Comparison of ENCODE assay signal across 17 cellular contexts in the genomic region with DNA sequence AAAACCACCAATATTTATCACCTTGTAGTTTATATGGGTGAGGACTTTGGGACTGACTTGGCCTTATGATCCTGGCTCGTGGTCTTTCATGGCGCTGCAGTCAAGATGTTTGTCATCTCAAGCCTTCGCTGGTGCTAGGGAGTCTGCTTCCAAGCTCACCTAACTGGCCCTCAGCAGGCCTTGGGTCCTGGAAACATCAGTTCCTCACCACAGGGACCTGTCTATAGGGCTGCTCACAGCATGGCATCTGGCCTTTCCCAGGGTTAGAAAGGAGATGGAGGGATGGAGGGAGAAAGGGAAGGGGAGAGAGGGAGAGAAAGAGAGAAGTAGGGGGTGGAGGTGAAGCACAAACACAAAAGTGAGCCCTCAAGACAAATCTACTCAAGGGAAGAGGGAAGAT. TPM values are rescaled to one million over a fixed set of nuclear protein-coding genes. Genes with fewer than 3 reads are reported as not detected.
A peak's percentile ranks its signal among the peaks of the same experiment; 100 is the strongest.
DNase-seq lines count a peak whose midpoint lies in the region; ATAC-seq and TF ChIP-seq lines count a peak whose summit lies in the region.
"Had no signal": no experiment of that assay in that cellular context is flagged by ENCODE, and none has a peak within 500 bp of the region (broad histone marks: within the 10 kb centered on the region; RNA-seq: fewer than 3 reads in every experiment).

No MANE protein-coding gene starts in this region.

- no peak for ATAC-seq in activated naive CD8-positive, alpha-beta T cell treated with anti-CD3 and anti-CD28 coated beads, Interleukin-2, amount 50 U/mL, for 24 hours
- no peak for ATAC-seq in HG03097 (IDR thresholded peaks at IDR 0.05; ENCODE audit: low FRiP score, unreplicated experiment)
- no peak for ATAC-seq in GM21367 (IDR thresholded peaks at IDR 0.05; ENCODE audit: unreplicated experiment)
- ATAC-seq: left ventricle myocardium superior, WTC11 had no signal

- H3K9me3 Mint-ChIP-seq in activated CD4-positive, alpha-beta T cell treated with anti-CD3 and anti-CD28 coated beads, Interleukin-2, amount 10 ng/mL, durations not matched to agents 7 days and 5 days = no peaks in the 10 kb centered on the region
- no peaks in the 10 kb centered on the region for H3K9me3 Mint-ChIP-seq in activated naive CD8-positive, alpha-beta T cell treated with anti-CD3 and anti-CD28 coated beads, Interleukin-2, amount 50 U/mL, for 24 hours
- H3K9me3 Mint-ChIP-seq: WTC11 had no signal

- no peak for TF ChIP-seq POLR2A in spleen (IDR thresholded peaks at IDR 0.05)

- H3K27me3 Mint-ChIP-seq in activated CD4-positive, alpha-beta T cell treated with anti-CD3 and anti-CD28 coated beads, Interleukin-2, amount 10 ng/mL, durations not matched to agents 7 days and 5 days = no peaks in the 10 kb centered on the region
- no peaks in the 10 kb centered on the region for H3K27me3 Mint-ChIP-seq in activated naive CD8-positive, alpha-beta T cell treated with anti-CD3 and anti-CD28 coated beads, Interleukin-2, amount 50 U/mL, for 24 hours

- no peak overlapping the region for H2AFZ ChIP-seq in KMS-11 (ENCODE audit: low read depth)
- H2AFZ ChIP-seq: parathyroid adenoma had no signal

- H3K4me1 Mint-ChIP-seq in activated CD4-positive, alpha-beta T cell treated with anti-CD3 and anti-CD28 coated beads, Interleukin-2, amount 10 ng/mL, durations not matched to agents 7 days and 5 days = peaks cover 88% of the 10 kb centered on the region
- peaks cover 89% of the 10 kb centered on the region for H3K4me1 Mint-ChIP-seq in activated naive CD8-positive, alpha-beta T cell treated with anti-CD3 and anti-CD28 coated beads, Interleukin-2, amount 50 U/mL, for 24 hours

- intact Hi-C loops in spleen (cut with DNase I; ENCODE audit: low total_unique reads) = no loop called here

- H3K27me3 ChIP-seq in KMS-11 (ENCODE audit: insufficient read depth, low read depth) = no peaks in the 10 kb centered on the region
- no peaks in the 10 kb centered on the region for H3K27me3 ChIP-seq in spleen (replicated peaks in 1 of 7)
- H3K27me3 ChIP-seq: upper lobe of right lung had no signal

- no peaks in the 10 kb centered on the region for H3K79me2 ChIP-seq in KMS-11 (ENCODE audit: insufficient read depth, low read depth)
- H3K79me2 ChIP-seq: parathyroid adenoma had no signal

- DNase-seq in activated CD4-positive, alpha-beta T cell treated with anti-CD3 and anti-CD28 coated beads, Interleukin-2, amount 10 ng/mL, durations not matched to agents 7 days and 5 days = no peak
- no peak for DNase-seq in activated CD4-positive, alpha-beta T cell treated with anti-CD3 and anti-CD28 coated beads, Interleukin-2, amount 50 U/mL, for 4 hours
- no peak for DNase-seq in activated naive CD8-positive, alpha-beta T cell treated with anti-CD3 and anti-CD28 coated beads, Interleukin-2, amount 50 U/mL, for 24 hours
- no peak for DNase-seq in spleen
- no peak for DNase-seq in cortex of kidney (lab: John Stamatoyannopoulos, UW)
- DNase-seq: COR-L47, left ventricle myocardium superior, NCI-H1417 treated with DMSO at 0.1 percent for 48 hours, NCI-H2171, NCI-H774, upper lobe of right lung had no signal

- WGBS in spleen, 5 donors = 91 to 96% (median 95%) methylated on average over 3 of the region's 3 CpGs

- peak overlapping the region; percentile 74; the same call in 1 of the 2 replicates for H3K9ac ChIP-seq in KMS-11
- H3K9ac ChIP-seq: parathyroid adenoma had no signal

- H3K36me3 Mint-ChIP-seq in activated CD4-positive, alpha-beta T cell treated with anti-CD3 and anti-CD28 coated beads, Interleukin-2, amount 10 ng/mL, durations not matched to agents 7 days and 5 days (ENCODE audit: low read depth) = peaks cover 45% of the 10 kb centered on the region
- H3K36me3 Mint-ChIP-seq in activated naive CD8-positive, alpha-beta T cell treated with anti-CD3 and anti-CD28 coated beads, Interleukin-2, amount 50 U/mL, for 24 hours (ENCODE audit: low read depth) = peaks cover 10% of the 10 kb centered on the region
- H3K36me3 Mint-ChIP-seq: WTC11 had no signal

- peak overlapping the region; percentile 91 for H3K4me2 ChIP-seq in KMS-11

- no peaks in the 10 kb centered on the region for H3K36me3 ChIP-seq in KMS-11 (ENCODE audit: insufficient read depth)
- peaks cover 0 to 10% (median 0%) of the 10 kb centered on the region in 6 donors for H3K36me3 ChIP-seq in spleen
- H3K36me3 ChIP-seq: upper lobe of right lung had no signal

- H3K4me3 ChIP-seq in KMS-11 (IDR thresholded peaks at IDR 0.05; ENCODE audit: insufficient read depth, low read depth, low read length) = no peak overlapping the region
- H3K4me3 ChIP-seq in spleen = no peak overlapping the region
- H3K4me3 ChIP-seq: coronary artery, upper lobe of right lung had no signal

- H4K20me1 ChIP-seq in KMS-11 (ENCODE audit: insufficient read depth) = no peaks in the 10 kb centered on the region

- H3K9me3 ChIP-seq in spleen = no peaks in the 10 kb centered on the region
- H3K9me3 ChIP-seq: upper lobe of right lung had no signal

- peak overlapping the region; percentile 17 for H3K4me3 Mint-ChIP-seq in activated CD4-positive, alpha-beta T cell treated with anti-CD3 and anti-CD28 coated beads, Interleukin-2, amount 10 ng/mL, durations not matched to agents 7 days and 5 days
- H3K4me3 Mint-ChIP-seq in activated naive CD8-positive, alpha-beta T cell treated with anti-CD3 and anti-CD28 coated beads, Interleukin-2, amount 50 U/mL, for 24 hours = no peak overlapping the region
- H3K4me3 Mint-ChIP-seq: WTC11 had no signal

- H3K4me1 ChIP-seq in KMS-11 (ENCODE audit: low read depth, poor library complexity, severe bottlenecking) = peaks cover 87% of the 10 kb centered on the region
- peaks cover 29 to 93% (median 73%) of the 10 kb centered on the region in 6 donors for H3K4me1 ChIP-seq in spleen
- H3K4me1 ChIP-seq: parathyroid adenoma had no signal

- no peak for TF ChIP-seq CTCF in KMS-11 (conservative IDR thresholded peaks at IDR 0.05; ENCODE audit: low read depth, low read length)
- TF ChIP-seq CTCF in spleen (IDR thresholded peaks at IDR 0.05 in 8 of 11, conservative IDR thresholded peaks at IDR 0.05 in 3 of 11) = no peak

- POLR2A ChIA-PET in activated CD4-positive, alpha-beta T cell treated with anti-CD3 and anti-CD28 coated beads, Interleukin-2, amount 10 ng/mL, durations not matched to agents 7 days and 5 days (lab: Charles Lee) = no interaction called here

- CTCF ChIA-PET in activated CD4-positive, alpha-beta T cell treated with anti-CD3 and anti-CD28 coated beads, Interleukin-2, amount 10 ng/mL, durations not matched to agents 7 days and 5 days (lab: Charles Lee) = interaction anchor here (1.3 to 2.1 kb wide), 3 partner anchors 145 to 232 kb away, joined by 4 to 8 read pairs (median 4); a partner anchor contains a TSS

- H3K27ac Mint-ChIP-seq in activated CD4-positive, alpha-beta T cell treated with anti-CD3 and anti-CD28 coated beads, Interleukin-2, amount 10 ng/mL, durations not matched to agents 7 days and 5 days = peak overlapping the region; percentile 98
- peak overlapping the region; percentile 98 for H3K27ac Mint-ChIP-seq in activated naive CD8-positive, alpha-beta T cell treated with anti-CD3 and anti-CD28 coated beads, Interleukin-2, amount 50 U/mL, for 24 hours
- H3K27ac Mint-ChIP-seq: WTC11 had no signal

- peak overlapping the region; percentile 97 for H3K27ac ChIP-seq in KMS-11
- H3K27ac ChIP-seq in spleen = peak overlapping the region; percentile 85 to 98 (median 92)
- H3K27ac ChIP-seq: coronary artery, parathyroid adenoma had no signal

RNA-seq across cellular contexts. Expression of a gene that starts 31.7 kb away (rescaled TPM):
- 10 to 100 TPM in 1 of 2 experiments, 1 to 10 TPM in 1; 9.8 to 11.3 TPM for total RNA-seq in activated CD4-positive, alpha-beta T cell treated with anti-CD3 and anti-CD28 coated beads, Interleukin-2, amount 10 ng/mL, durations not matched to agents 7 days and 5 days
- total RNA-seq in spleen = 10 to 100 TPM in 6 of 7 donors, 1 to 10 TPM in 1; 9.2 to 16.8 (median 11.8) TPM
- 10 to 100 TPM; 15.9 to 28.8 (median 21.8) TPM for polyA plus RNA-seq in spleen
